In genomic region chr3:46578973-46579755, GRCh38 we compare ENCODE assay signal across 17 cellular contexts. TPM values are rescaled to one million over a fixed set of nuclear protein-coding genes. Genes with fewer than 3 reads are reported as not detected.
DNase-seq lines count a peak whose midpoint lies in the region; ATAC-seq and TF ChIP-seq lines count a peak whose summit lies in the region.
"Had no signal": no experiment of that assay in that cellular context is flagged by ENCODE, and none has a peak within 500 bp of the region (broad histone marks: within the 10 kb centered on the region; RNA-seq: fewer than 3 reads in every experiment).

No MANE protein-coding gene starts in this region.

- peak in 2 of 3 experiments; percentile 3 to 41 for DNase-seq in NCI-H1417 (lab: John Stamatoyannopoulos, UW)
- no peak for DNase-seq in NCI-H1417 treated with DMSO at 0.1 percent for 48 hours (lab: John Stamatoyannopoulos, UW)
- DNase-seq in NCI-H345 treated with DMSO at 0.1 percent for 48 hours (lab: John Stamatoyannopoulos, UW; ENCODE audit: unreplicated experiment): peak; percentile 54
- no peak for DNase-seq in spleen
- no peak for DNase-seq in NCI-H226
- DNase-seq in OCI-M2 (lab: John Stamatoyannopoulos, UW; ENCODE audit: unreplicated experiment): no peak
- DNase-seq: activated CD8-positive, alpha-beta T cell treated with anti-CD3 and anti-CD28 coated beads for 36 hours; brain microvascular endothelial cell; glutamatergic neuron; left ventricle myocardium superior; Peyer's patch had no signal

- peak overlapping the region; percentile 90 for H3K4me3 ChIP-seq in iPS-11a (ENCODE audit: low read depth, low read length)
- H3K4me3 ChIP-seq in spleen: peak overlapping the region in 7 of 8 donors; percentile 2 to 60 (median 21)
- H3K4me3 ChIP-seq: Peyer's patch had no signal

- peaks cover 0 to 31% (median 12%) of the 10 kb centered on the region in 6 donors for H3K4me1 ChIP-seq in spleen
- H3K4me1 ChIP-seq: Peyer's patch had no signal

- TF ChIP-seq CTCF in spleen (IDR thresholded peaks at IDR 0.05 in 8 of 11, conservative IDR thresholded peaks at IDR 0.05 in 3 of 11): no peak

- TF ChIP-seq POLR2A in spleen (IDR thresholded peaks at IDR 0.05): no peak

- H3K36me3 ChIP-seq in spleen: no peaks in the 10 kb centered on the region
- H3K36me3 ChIP-seq: brain microvascular endothelial cell, neutrophil, Peyer's patch had no signal

- H3K27ac ChIP-seq in spleen: peak overlapping the region; percentile 16 to 75 (median 68)
- H3K27ac ChIP-seq: brain microvascular endothelial cell, KMS-11, neutrophil, Peyer's patch had no signal

- no peak for ATAC-seq in GM21515 (IDR thresholded peaks at IDR 0.05; ENCODE audit: unreplicated experiment)
- ATAC-seq: activated CD8-positive, alpha-beta T cell treated with anti-CD3 and anti-CD28 coated beads for 36 hours; left ventricle myocardium superior had no signal

- H3K9me3 ChIP-seq in spleen: no peaks in the 10 kb centered on the region
- H3K9me3 ChIP-seq: neutrophil, Peyer's patch had no signal

- intact Hi-C loops in spleen (cut with DNase I; ENCODE audit: low total_unique reads): no loop called here

- 63 to 74% (median 73%) methylated on average over 10 of the region's 10 CpGs for WGBS in spleen, 5 donors

- peaks cover 0 to 13% (median 0%) of the 10 kb centered on the region in 7 donors for H3K27me3 ChIP-seq in spleen (replicated peaks in 1 of 7)
- H3K27me3 ChIP-seq: Peyer's patch had no signal

RNA-seq across cellular contexts. Expression of gene LRRC2, which starts 13.1 kb away (rescaled TPM):
- 10 to 100 TPM in 1 of 7 donors, 1 to 10 TPM in 6; 3.4 to 10.9 (median 5.8) TPM for total RNA-seq in spleen
- polyA plus RNA-seq in spleen: 1 to 10 TPM in 1 of 3 donors, under 1 TPM in 2; 0.59 to 1.8 (median 0.83) TPM
- total RNA-seq: A172; activated CD8-positive, alpha-beta T cell treated with anti-CD3 and anti-CD28 coated beads for 36 hours; T-helper 2 cell treated with Interferon-gamma antibody and Interleukin-4, amounts not matched to agents 100 ng/mL and 5 ng/mL, for 36 hours had no signal

RNA-seq across cellular contexts. Expression of gene FAM240A, which starts 33.2 kb away (rescaled TPM):
- not detected for total RNA-seq in spleen
- under 1 TPM in 1 of 3 donors, not detected in 2; 0.13 TPM for polyA plus RNA-seq in spleen
- total RNA-seq: A172; activated CD8-positive, alpha-beta T cell treated with anti-CD3 and anti-CD28 coated beads for 36 hours; left ventricle myocardium superior; Peyer's patch; T-helper 2 cell treated with Interferon-gamma antibody and Interleukin-4, amounts not matched to agents 100 ng/mL and 5 ng/mL, for 36 hours had no signal

Comparison
In these comparisons a context has a peak if more than half of its experiments do, and no peak if none do; other contexts are left out.
1. DNase-seq: peak in NCI-H1417 (2 of 3) and NCI-H345 treated with DMSO at 0.1 percent for 48 hours (single experiment); none in NCI-H1417 treated with DMSO at 0.1 percent for 48 hours (single experiment), spleen (single experiment), NCI-H226 (single experiment) and OCI-M2 (single experiment).